Comparison of ENCODE assay signal across 27 cellular contexts in the genomic region with DNA sequence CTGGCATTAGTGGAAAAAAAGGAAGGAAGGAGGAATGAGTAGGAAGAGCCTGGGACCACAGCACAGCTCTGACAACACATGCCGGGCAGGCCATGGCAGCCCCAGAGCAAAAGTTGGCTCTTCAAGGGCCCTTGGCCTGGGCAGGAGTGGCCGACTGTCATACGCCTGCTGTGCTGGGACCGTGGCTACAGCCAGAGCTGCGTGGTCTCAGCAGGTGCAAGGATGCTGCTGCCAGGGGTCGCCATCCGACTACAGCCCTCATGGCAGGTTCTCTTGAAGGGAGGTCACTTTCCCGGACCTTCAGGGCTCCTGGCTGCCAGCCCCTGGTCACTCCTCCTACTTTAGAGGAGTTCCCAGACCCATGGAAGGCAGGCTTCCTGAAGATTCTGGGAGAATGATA.
"Had no signal": no experiment of that assay in that cellular context is flagged by ENCODE, and none has a peak within 500 bp of the region (broad histone marks: within the 10 kb centered on the region; RNA-seq: fewer than 3 reads in every experiment).

No MANE protein-coding gene starts in this region.

- DNase-seq: activated CD4-positive, alpha-beta memory T cell treated with anti-CD3 and anti-CD28 coated beads, Interleukin-2, amount 10 ng/mL, durations not matched to agents 7 days and 5 days; activated CD4-positive, alpha-beta T cell treated with anti-CD3 and anti-CD28 coated beads, Interleukin-2, amount 50 U/mL, for 1 hour; activated gamma-delta T cell treated with Interleukin-2 at 50 U/mL for 16 hours; activated naive CD4-positive, alpha-beta T cell treated with anti-CD3 and anti-CD28 coated beads, Interleukin-2, amount 10 ng/mL, durations not matched to agents 7 days and 5 days; activated T-cell treated with anti-CD3 and anti-CD28 coated beads for 4 hours; activated T-cell treated with anti-CD3 and anti-CD28 coated beads, Interleukin-2, amount 50 U/mL, for 48 hours; amygdala; cerebellar nuclear complex; NCI-H1092 treated with DMSO at 0.1 percent for 48 hours; NCI-H1417 treated with DMSO at 0.1 percent for 48 hours; NCI-H1694 treated with DMSO at 0.1 percent for 48 hours; NCI-H2029 treated with DMSO at 0.1 percent for 48 hours; NCI-H345; NCI-H510A; NCI-H69; NK-92 treated with Interleukin-12 subunit alpha and Interleukin-12 subunit beta, amount 100 ng/mL, for 24 hours; OCI-M1; Peyer's patch; Right ventricle myocardium superior; SJCRH30; SK-N-SH; T-helper 9 cell had no signal

- H3K27ac Mint-ChIP-seq: activated CD4-positive, alpha-beta memory T cell treated with anti-CD3 and anti-CD28 coated beads, Interleukin-2, amount 10 ng/mL, durations not matched to agents 7 days and 5 days; activated naive CD4-positive, alpha-beta T cell treated with anti-CD3 and anti-CD28 coated beads, Interleukin-2, amount 10 ng/mL, durations not matched to agents 7 days and 5 days; activated T-helper 2 cell treated with anti-CD3 and anti-CD28 coated beads, Interferon-gamma antibody, Interleukin-2, Interleukin-4, amounts not matched to agents 10 μg/mL and 5 μg/mL and 100 μg/mL, durations not matched to agents 14 hours and 24 hours and 36 hours; brain; WTC11 had no signal

- H3K9me3 ChIP-seq: Peyer's patch, SK-N-SH had no signal

- H3K4me1 Mint-ChIP-seq: brain, WTC11 had no signal

- H3K36me3 Mint-ChIP-seq: brain had no signal

- ATAC-seq: WTC11 had no signal

- H3K4me3 ChIP-seq: Peyer's patch, SJCRH30 had no signal

- H3K4me3 Mint-ChIP-seq: activated CD4-positive, alpha-beta memory T cell treated with anti-CD3 and anti-CD28 coated beads, Interleukin-2, amount 10 ng/mL, durations not matched to agents 7 days and 5 days; activated naive CD4-positive, alpha-beta T cell treated with anti-CD3 and anti-CD28 coated beads, Interleukin-2, amount 10 ng/mL, durations not matched to agents 7 days and 5 days; brain; WTC11 had no signal

- H3K36me3 ChIP-seq: Peyer's patch, SJCRH30 had no signal

- H3K9me3 Mint-ChIP-seq: activated T-helper 2 cell treated with anti-CD3 and anti-CD28 coated beads, Interferon-gamma antibody, Interleukin-2, Interleukin-4, amounts not matched to agents 10 μg/mL and 5 μg/mL and 100 μg/mL, durations not matched to agents 14 hours and 24 hours and 36 hours had no signal

- H3K27me3 ChIP-seq: Peyer's patch, SJCRH30 had no signal

- H3K27me3 Mint-ChIP-seq: activated CD4-positive, alpha-beta memory T cell treated with anti-CD3 and anti-CD28 coated beads, Interleukin-2, amount 10 ng/mL, durations not matched to agents 7 days and 5 days; activated naive CD4-positive, alpha-beta T cell treated with anti-CD3 and anti-CD28 coated beads, Interleukin-2, amount 10 ng/mL, durations not matched to agents 7 days and 5 days had no signal

- H3K27ac ChIP-seq: KMS-11, Peyer's patch, RWPE1, SJCRH30 had no signal

- H3K4me1 ChIP-seq: Peyer's patch, SJCRH30 had no signal
